8 cellular contexts compared by ENCODE assay signal in the genomic region with DNA sequence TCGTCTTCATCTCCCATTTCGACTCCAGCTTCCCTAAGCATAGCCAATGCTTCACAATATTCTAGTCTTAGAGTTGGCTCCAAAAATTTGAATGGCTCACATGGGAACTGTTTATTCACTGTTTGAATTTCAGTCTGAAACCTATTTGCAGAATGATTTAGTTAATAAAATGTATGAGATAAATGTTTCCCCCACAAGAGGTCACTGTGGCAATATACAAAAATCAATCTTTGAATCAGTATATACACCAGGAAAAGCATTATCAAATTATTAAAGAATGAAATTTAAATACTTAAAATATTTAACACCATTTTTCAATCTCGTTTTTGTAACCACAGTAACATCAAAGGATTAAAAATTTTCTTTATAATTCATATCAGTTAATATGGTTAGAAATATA. TPM values are rescaled to one million over a fixed set of nuclear protein-coding genes. Genes with fewer than 3 reads are reported as not detected.
A peak's percentile ranks its signal among the peaks of the same experiment; 100 is the strongest.
DNase-seq lines count a peak whose midpoint lies in the region; ATAC-seq and TF ChIP-seq lines count a peak whose summit lies in the region.

No MANE protein-coding gene starts in this region.

- H3K4me1 Mint-ChIP-seq in Calu3 (ENCODE audit: low read depth, unreplicated experiment) = no peaks in the 10 kb centered on the region

- TF ChIP-seq CTCF in Calu3 (IDR thresholded peaks at IDR 0.05; ENCODE audit: unreplicated experiment) = peak; percentile 13
- TF ChIP-seq CTCF in RWPE1 (conservative IDR thresholded peaks at IDR 0.05; ENCODE audit: low read depth) = peak; percentile 49

- DNase-seq in Calu3 (no peak), HT1080 (ENCODE audit: low read depth) (peak; percentile 14), RWPE1 (ENCODE audit: low spot score) (peak; percentile 26), fibroblast of gingiva (ENCODE audit: low read depth) (peak; percentile 12), putamen (ENCODE audit: low spot score) (peak; percentile 44)
- DNase-seq in stimulated activated CD4-positive, alpha-beta T cell treated with anti-CD3 and anti-CD28 coated beads, Interleukin-4, amount 100 ng/mL, for 1 hour = no peak

- ATAC-seq in HG02885 (IDR thresholded peaks at IDR 0.05; ENCODE audit: poor library complexity, unreplicated experiment) (no peak), HG02970 (IDR thresholded peaks at IDR 0.05; ENCODE audit: low FRiP score, unreplicated experiment) (no peak)

- no peak overlapping the region for H3K27ac Mint-ChIP-seq in Calu3 (ENCODE audit: unreplicated experiment)

- POLR2A ChIA-PET in RWPE1 (lab: Yijun Ruan, JAX; ENCODE audit: low non-redundant PET) = no interaction called here

- intact Hi-C loops in Calu3 (cut with micrococcal nuclease; ENCODE audit: unreplicated experiment) = loop anchor here (5.0 kb wide), 1 partner anchor 66 kb away; no protein-coding TSS in a partner anchor

- peaks cover 6% of the 10 kb centered on the region for H3K36me3 Mint-ChIP-seq in Calu3 (ENCODE audit: insufficient read depth, unreplicated experiment)

- BruUV-seq in Calu3 (replicated peaks; lab: Mats Ljungman, UMichigan) = no TSS peak

- CTCF ChIA-PET in Calu3 (lab: Charles Lee) (no interaction called here), RWPE1 (lab: Yijun Ruan, JAX) (interaction anchor here (0.6 to 0.8 kb wide), 4 partner anchors 11 to 461 kb away, joined by 3 to 4 read pairs (median 3); no protein-coding TSS in a partner anchor)

- H3K27ac ChIP-seq in RWPE1 = no peak overlapping the region

- no peaks in the 10 kb centered on the region for H3K9me3 Mint-ChIP-seq in Calu3 (ENCODE audit: low read depth, unreplicated experiment)

- H3K4me3 Mint-ChIP-seq in Calu3 (ENCODE audit: low read depth, unreplicated experiment) = no peak overlapping the region

- no peaks in the 10 kb centered on the region for H3K27me3 Mint-ChIP-seq in Calu3 (ENCODE audit: unreplicated experiment)

RNA-seq across cellular contexts. Expression of gene MCM6, which starts 40.0 kb away (rescaled TPM):
- total RNA-seq in Calu3 (2022) = 40.0 and 44.1 TPM in 2 replicates
- total RNA-seq in HT1080 (2014; rRNA removed; shearing (Covaris generic)) = 23.5 and 29.9 TPM in 2 replicates
- 49.8 and 52.9 TPM in 2 replicates for polyA plus RNA-seq in HT1080 (2015; cell fraction: cytosol; rRNA removed)
- 71.7 and 76.0 TPM in 2 replicates for polyA plus RNA-seq in HT1080 (2015; cell fraction: nucleus; rRNA removed)

Comparison
In these comparisons a context has a peak if more than half of its experiments do, and no peak if none do; other contexts are left out.
1. DNase-seq: peak in HT1080 (single experiment), RWPE1 (single experiment), fibroblast of gingiva (single experiment) and putamen (single experiment); none in Calu3 (single experiment) and stimulated activated CD4-positive, alpha-beta T cell treated with anti-CD3 and anti-CD28 coated beads, Interleukin-4, amount 100 ng/mL, for 1 hour (single experiment).